Comparison of ENCODE assay signal across 8 cellular contexts in the genomic region with DNA sequence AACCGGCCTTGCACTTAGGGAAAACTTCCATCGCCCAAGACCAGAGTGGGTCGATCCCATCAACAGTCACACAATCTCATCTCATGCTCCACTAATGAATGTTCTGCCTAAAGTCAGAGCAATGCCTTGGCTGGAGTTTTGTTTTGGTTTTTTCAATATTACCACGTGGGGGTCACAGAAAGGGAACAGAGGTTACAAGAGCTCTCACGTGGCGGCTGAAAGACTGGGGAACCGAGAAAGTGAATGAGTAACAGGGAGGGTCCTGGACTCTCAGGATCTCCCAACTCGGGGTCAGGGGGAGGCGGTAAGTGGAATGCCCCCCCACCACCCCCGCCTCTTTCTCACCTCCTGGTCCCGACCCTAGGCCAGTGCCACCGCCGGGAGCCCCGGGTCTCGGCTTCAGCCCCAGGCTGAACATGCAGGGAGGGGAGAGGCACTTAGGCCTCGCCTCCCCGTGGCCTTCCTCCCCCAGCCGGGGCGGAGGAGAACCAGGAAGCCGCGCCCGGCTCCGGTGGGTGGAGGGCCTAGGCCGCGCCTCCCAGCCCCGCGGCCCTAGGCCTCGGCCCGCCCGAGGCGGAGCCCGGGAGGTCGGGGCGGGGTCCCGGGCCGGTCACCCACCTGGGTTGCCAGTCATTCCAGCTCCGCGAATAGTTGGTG.
DNase-seq lines count a peak whose midpoint lies in the region; ATAC-seq and TF ChIP-seq lines count a peak whose summit lies in the region.
"Not testable (repeated sequence)": the region's sequence is repeated elsewhere in the genome, so short reads cannot be mapped to it uniquely, and the experiment has no call there.

No MANE protein-coding gene starts in this region.

- H3K27ac Mint-ChIP-seq in activated naive CD8-positive, alpha-beta T cell treated with anti-CD3 and anti-CD28 coated beads, Interleukin-2, amount 50 U/mL, for 24 hours, result peak overlapping the region; percentile 94
- H3K27ac Mint-ChIP-seq in neural crest cell (ENCODE audit: unreplicated experiment), result peak overlapping the region; percentile 90

- H3K4me1 Mint-ChIP-seq in activated naive CD8-positive, alpha-beta T cell treated with anti-CD3 and anti-CD28 coated beads, Interleukin-2, amount 50 U/mL, for 24 hours, result peaks cover 43% of the 10 kb centered on the region
- peaks cover 12% of the 10 kb centered on the region for H3K4me1 Mint-ChIP-seq in neural crest cell

- peak; percentile 69 for ATAC-seq in activated naive CD8-positive, alpha-beta T cell treated with anti-CD3 and anti-CD28 coated beads, Interleukin-2, amount 50 U/mL, for 24 hours

- H3K27ac ChIP-seq in HEK293 (ENCODE audit: extremely low read depth, low read depth, low read length) (peak overlapping the region; percentile 64), cardiac muscle cell (peak overlapping the region; percentile 92), thymus (ENCODE audit: low read depth) (peak overlapping the region; percentile 60)

- not testable (repeated sequence) for TF ChIP-seq EP300 in Ishikawa (IDR thresholded peaks at IDR 0.05; ENCODE audit: borderline replicate concordance)

- H3K4me1 ChIP-seq in HEK293 (ENCODE audit: control insufficient read depth, insufficient read depth, low read length); cardiac muscle cell (ENCODE audit: low read depth); thymus (ENCODE audit: control insufficient read depth, insufficient read depth, low read length): not testable (repeated sequence)

- peaks cover 20% of the 10 kb centered on the region for H3K36me3 Mint-ChIP-seq in activated naive CD8-positive, alpha-beta T cell treated with anti-CD3 and anti-CD28 coated beads, Interleukin-2, amount 50 U/mL, for 24 hours (ENCODE audit: low read depth)
- not testable (repeated sequence) for H3K36me3 Mint-ChIP-seq in neural crest cell (ENCODE audit: low read depth)

- not testable (repeated sequence) for H3K36me3 ChIP-seq in HEK293 (ENCODE audit: control insufficient read depth in 2 of 2, insufficient read depth in 1 of 2, low read length in 2 of 2); cardiac muscle cell; thymus (ENCODE audit: control insufficient read depth, insufficient read depth)

- CTCF ChIA-PET in GM10248 (lab: Yijun Ruan, JAX); HEK293 (lab: Yijun Ruan, JAX): not testable (repeated sequence)

- TF ChIP-seq RAD21 in Ishikawa (IDR thresholded peaks at IDR 0.05; ENCODE audit: low read depth), result not testable (repeated sequence)

- under 1% methylated on average over 23 of the region's 38 CpGs for WGBS in thymus

- not testable (repeated sequence) for H3K9me3 ChIP-seq in HEK293 (ENCODE audit: control insufficient read depth, insufficient read depth, low read depth, low read length); cardiac muscle cell (ENCODE audit: low read depth); thymus (ENCODE audit: control insufficient read depth)

- TF ChIP-seq CTCF in GM10248 (IDR thresholded peaks at IDR 0.05; ENCODE audit: control extremely low read depth, extremely low read depth, low read depth, missing control alignments); HEK293 (tag by site-specific recombination; IDR thresholded peaks at IDR 0.05); cardiac muscle cell (IDR thresholded peaks at IDR 0.05; ENCODE audit: low read depth, low read length); neural crest cell (conservative IDR thresholded peaks at IDR 0.05): not testable (repeated sequence)

- H3K4me3 Mint-ChIP-seq in activated naive CD8-positive, alpha-beta T cell treated with anti-CD3 and anti-CD28 coated beads, Interleukin-2, amount 50 U/mL, for 24 hours, result peak overlapping the region; percentile 94
- peak overlapping the region; percentile 94 for H3K4me3 Mint-ChIP-seq in neural crest cell

- H3K27me3 ChIP-seq in cardiac muscle cell; thymus (ENCODE audit: control insufficient read depth, insufficient read depth): not testable (repeated sequence)

- H3K4me3 ChIP-seq in HEK293 (ENCODE audit: low read depth, low read length) (peak overlapping the region; percentile 77), cardiac muscle cell (peak overlapping the region; percentile 63), thymus (ENCODE audit: low read length) (peak overlapping the region; percentile 67)

- not testable (repeated sequence) for H3K27me3 Mint-ChIP-seq in activated naive CD8-positive, alpha-beta T cell treated with anti-CD3 and anti-CD28 coated beads, Interleukin-2, amount 50 U/mL, for 24 hours; neural crest cell (ENCODE audit: low read depth)

- not testable (repeated sequence) for H3K9me3 Mint-ChIP-seq in activated naive CD8-positive, alpha-beta T cell treated with anti-CD3 and anti-CD28 coated beads, Interleukin-2, amount 50 U/mL, for 24 hours; neural crest cell

- POLR2A ChIA-PET in GM10248 (lab: Yijun Ruan, JAX), result interaction anchor here (0.6 kb wide), 1 partner anchor 188 kb away, joined by 3 read pairs; the partner anchor contains the start of gene NPIPB11
- POLR2A ChIA-PET in HEK293 (lab: Yijun Ruan, JAX), result not testable (repeated sequence)

- DNase-seq in GM10248 (ENCODE audit: extremely low spot score) (peak; percentile 45), SW480 (ENCODE audit: low spot score) (peak; percentile 35), cardiac muscle cell (ENCODE audit: low read depth in 1 of 2, low spot score in 1 of 2) (peak in 1 of 2 donors; percentile 49)
- peak; percentile 52 for DNase-seq in activated naive CD8-positive, alpha-beta T cell treated with anti-CD3 and anti-CD28 coated beads, Interleukin-2, amount 50 U/mL, for 24 hours
- not testable (repeated sequence) for DNase-seq in neural crest cell (ENCODE audit: low read depth, low spot score)

TF ChIP-seq in HEK293, 187 proteins besides CTCF, POLR2A, EP300 and RAD21 (continues in another document):
- TF ChIP-seq PRDM1 (tag by site-specific recombination; IDR thresholded peaks at IDR 0.05), result peak; percentile 53; the same call in 1 of the 2 replicates
- 0 out of 2 replicates have a peak, but pooled peaks have one; percentile 21 for TF ChIP-seq ZNF398 (tag by site-specific recombination; IDR thresholded peaks at IDR 0.05)
- TF ChIP-seq ZBTB17 (tag by site-specific recombination; IDR thresholded peaks at IDR 0.05), result peak; percentile 70

TF ChIP-seq in Ishikawa, 13 proteins besides CTCF, POLR2A, EP300 and RAD21:
- peak; percentile 55; the same call in 1 of the 2 replicates for TF ChIP-seq MAX (IDR thresholded peaks at IDR 0.05)
- TF ChIP-seq, protein P1, sequence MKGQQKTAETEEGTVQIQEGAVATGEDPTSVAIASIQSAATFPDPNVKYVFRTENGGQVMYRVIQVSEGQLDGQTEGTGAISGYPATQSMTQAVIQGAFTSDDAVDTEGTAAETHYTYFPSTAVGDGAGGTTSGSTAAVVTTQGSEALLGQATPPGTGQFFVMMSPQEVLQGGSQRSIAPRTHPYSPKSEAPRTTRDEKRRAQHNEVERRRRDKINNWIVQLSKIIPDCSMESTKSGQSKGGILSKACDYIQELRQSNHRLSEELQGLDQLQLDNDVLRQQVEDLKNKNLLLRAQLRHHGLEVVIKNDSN (IDR thresholded peaks at IDR 0.05), result peak; percentile 38
